Comparison of ENCODE assay signal across 1 cellular context in genomic region chr18:45837283-45838070, GRCh38.
TF ChIP-seq lines count a peak whose summit lies in the region.

No MANE protein-coding gene starts in this region.

TF ChIP-seq in H1, 55 proteins besides CTCF, POLR2A, EP300 and RAD21:
- TF ChIP-seq RBBP5 (IDR thresholded peaks at IDR 0.05; ENCODE audit: borderline replicate concordance, low read depth, low read length) (peak; percentile 79), USF2 (IDR thresholded peaks at IDR 0.05; ENCODE audit: low read length) (peak; percentile 67), KDM4A (IDR thresholded peaks at IDR 0.05; ENCODE audit: low read depth, low read length, severe bottlenecking) (peak; percentile 84), EZH2 (IDR thresholded peaks at IDR 0.05; ENCODE audit: low read depth, low read length, severe bottlenecking) (peak; percentile 52), CREB1 (IDR thresholded peaks at IDR 0.05) (peak; percentile 86), BCL11A (IDR thresholded peaks at IDR 0.05; ENCODE audit: low read depth in 2 of 2, low read length in 2 of 2) (no peak), ASH2L (IDR thresholded peaks at IDR 0.05; ENCODE audit: low read length) (peak; percentile 75), SUZ12 (IDR thresholded peaks at IDR 0.05; ENCODE audit: low read length) (no peak), RNF2 (IDR thresholded peaks at IDR 0.05; ENCODE audit: borderline replicate concordance, low read depth, low read length, missing control alignments, poor library complexity, severe bottlenecking) (peak; percentile 52), E2F6 (IDR thresholded peaks at IDR 0.05) (peak; percentile 95), JUND (IDR thresholded peaks at IDR 0.05; ENCODE audit: low read length) (peak; percentile 7; the same call in 1 of the 2 replicates), PHF8 (conservative IDR thresholded peaks at IDR 0.05; ENCODE audit: low read depth, low read length) (0 out of 2 replicates have a peak, but pooled peaks have one; percentile 21), RFX5 (IDR thresholded peaks at IDR 0.05; ENCODE audit: borderline replicate concordance, low read depth, low read length) (no peak)
- TF ChIP-seq, protein P1, sequence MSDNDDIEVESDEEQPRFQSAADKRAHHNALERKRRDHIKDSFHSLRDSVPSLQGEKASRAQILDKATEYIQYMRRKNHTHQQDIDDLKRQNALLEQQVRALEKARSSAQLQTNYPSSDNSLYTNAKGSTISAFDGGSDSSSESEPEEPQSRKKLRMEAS (IDR thresholded peaks at IDR 0.05) = peak; percentile 98
TF ChIP-seq in H1: peak in this region for 11.
